1 cellular context compared by ENCODE assay signal in the genomic region with DNA sequence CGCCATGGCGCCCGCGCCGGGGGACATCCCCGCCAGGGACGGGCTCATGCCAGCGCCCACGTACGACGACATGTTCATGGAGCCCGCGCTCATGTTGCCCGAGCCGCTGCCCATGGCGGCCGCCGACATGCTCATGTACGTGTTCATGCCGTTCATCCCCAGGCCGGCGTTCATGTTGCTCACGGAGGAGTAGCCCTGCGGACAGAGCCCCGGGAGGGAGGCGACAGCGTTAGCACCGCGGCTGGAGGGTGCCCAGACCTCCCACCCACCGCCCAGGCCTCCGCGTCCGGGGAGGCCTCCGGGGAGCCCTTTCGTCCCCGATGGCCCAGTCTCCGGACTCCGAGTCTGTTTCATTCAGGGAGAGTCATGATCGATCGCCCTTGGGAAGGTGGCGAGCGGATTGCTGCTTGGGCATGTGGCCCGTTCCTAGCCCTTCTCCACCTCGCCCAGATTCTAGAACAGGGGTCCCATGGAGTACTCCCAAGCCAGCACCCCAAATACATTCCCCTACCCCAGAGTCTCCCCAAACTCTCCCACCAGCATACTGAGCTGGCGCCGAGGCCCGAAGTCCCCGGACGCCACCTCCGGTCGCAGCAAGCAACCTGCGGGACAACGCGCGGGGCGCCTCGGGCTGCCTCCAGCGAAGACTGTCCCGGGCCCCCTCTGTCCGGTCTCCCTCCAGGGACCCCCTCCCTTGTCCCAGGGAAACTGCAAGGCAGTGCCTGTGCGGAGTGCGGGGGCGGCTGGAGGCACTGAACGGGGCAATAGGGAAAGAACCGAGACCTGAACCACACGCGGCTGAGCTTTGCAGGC.
TF ChIP-seq lines count a peak whose summit lies in the region.

No MANE protein-coding gene starts in this region.

TF ChIP-seq in K562, 482 proteins besides CTCF, POLR2A, EP300 and RAD21 (continued from another document):
- TF ChIP-seq NBN (IDR thresholded peaks at IDR 0.05; ENCODE audit: low read depth) (no peak), POLR2H (tag; IDR thresholded peaks at IDR 0.05; ENCODE audit: low read depth) (no peak), BCL6 (CRISPR knock-in tag; IDR thresholded peaks at IDR 0.05) (no peak)
